In genomic region chr13:90702050-90702449, GRCh38 we compare ENCODE assay signal across 34 cellular contexts.
"Had no signal": no experiment of that assay in that cellular context is flagged by ENCODE, and none has a peak within 500 bp of the region (broad histone marks: within the 10 kb centered on the region; RNA-seq: fewer than 3 reads in every experiment).

No MANE protein-coding gene starts in this region.

- H3K4me1 ChIP-seq: adrenal gland, ascending aorta, body of pancreas, breast epithelium had no signal

- FAIRE-seq: astrocyte, bronchial epithelial cell had no signal

- H3K4me3 ChIP-seq: adrenal gland, ascending aorta, body of pancreas, breast epithelium, cardiac muscle cell had no signal

- H3K27me3 ChIP-seq: adrenal gland, ascending aorta, body of pancreas, brain microvascular endothelial cell, breast epithelium, cardiac muscle cell had no signal

- H3K9me3 ChIP-seq: adrenal gland, ascending aorta, body of pancreas, breast epithelium had no signal

- ATAC-seq: activated naive CD4-positive, alpha-beta T cell treated with anti-CD3 and anti-CD28 coated beads, Interleukin-2, amount 50 U/mL, for 72 hours; activated naive CD8-positive, alpha-beta T cell treated with anti-CD3 and anti-CD28 coated beads, Interleukin-2, amount 50 U/mL, for 24 hours; activated T-cell treated with anti-CD3 and anti-CD28 coated beads, Interleukin-2, amount 50 U/mL, for 4 hours; activated T-cell treated with anti-CD3 and anti-CD28 coated beads, Interleukin-2, amount 50 U/mL, for 72 hours; activated T-helper 17 cell treated with anti-CD3 and anti-CD28 coated beads, Interleukin-2, amount 50 U/mL, for 72 hours; body of pancreas had no signal

- H3K27ac ChIP-seq: adrenal gland, ascending aorta, body of pancreas, brain microvascular endothelial cell, breast epithelium, cardiac muscle cell had no signal

- DNase-seq: activated effector memory CD4-positive, alpha-beta T cell treated with anti-CD3 and anti-CD28 coated beads, Interleukin-2, amount 50 U/mL, for 16 hours; activated effector memory CD4-positive, alpha-beta T cell treated with Interleukin-2 at 50 U/mL for 16 hours; activated gamma-delta T cell; activated gamma-delta T cell treated with Interleukin-2 at 50 U/mL for 16 hours; activated naive CD4-positive, alpha-beta T cell; activated naive CD4-positive, alpha-beta T cell treated with anti-CD3 and anti-CD28 coated beads for 36 hours; activated naive CD4-positive, alpha-beta T cell treated with anti-CD3 and anti-CD28 coated beads, Interleukin-2, amount 10 ng/mL, durations not matched to agents 7 days and 5 days; activated naive CD4-positive, alpha-beta T cell treated with anti-CD3 and anti-CD28 coated beads, Interleukin-2, amount 50 U/mL, for 16 hours; activated naive CD4-positive, alpha-beta T cell treated with Interleukin-2 at 50 U/mL for 16 hours; activated naive CD8-positive, alpha-beta T cell treated with anti-CD3 and anti-CD28 coated beads for 36 hours; activated naive CD8-positive, alpha-beta T cell treated with anti-CD3 and anti-CD28 coated beads, Interleukin-2, amount 10 ng/mL, durations not matched to agents 7 days and 5 days; activated naive CD8-positive, alpha-beta T cell treated with anti-CD3 and anti-CD28 coated beads, Interleukin-2, amount 50 U/mL, for 24 hours; activated T-cell treated with anti-CD3 and anti-CD28 coated beads, Interleukin-2, amount 50 U/mL, for 1 hour; activated T-cell treated with anti-CD3 and anti-CD28 coated beads, Interleukin-2, amount 50 U/mL, for 24 hours; activated T-cell treated with anti-CD3 and anti-CD28 coated beads, Interleukin-2, amount 50 U/mL, for 4 hours; activated T-cell treated with anti-CD3 and anti-CD28 coated beads, Interleukin-2, amount 50 U/mL, for 48 hours; activated T-cell treated with anti-CD3 and anti-CD28 coated beads, Interleukin-2, amount 50 U/mL, for 72 hours; adrenal gland; amniotic stem cell; amygdala; anterior cingulate cortex; aorta; body of pancreas; brain microvascular endothelial cell; caudate nucleus; central memory CD4-positive, alpha-beta T cell; cerebellar nuclear complex had no signal

- H3K36me3 ChIP-seq: adrenal gland, ascending aorta, brain microvascular endothelial cell, breast epithelium, cardiac muscle cell had no signal
